Comparison of ENCODE assay signal across 16 cellular contexts in genomic region chr17:73119631-73120030, GRCh38. TPM values are rescaled to one million over a fixed set of nuclear protein-coding genes. Genes with fewer than 3 reads are reported as not detected.
"Had no signal": no experiment of that assay in that cellular context is flagged by ENCODE, and none has a peak within 500 bp of the region (broad histone marks: within the 10 kb centered on the region; RNA-seq: fewer than 3 reads in every experiment).

No MANE protein-coding gene starts in this region.

- H3K4me1 Mint-ChIP-seq: naive thymus-derived CD4-positive, alpha-beta T cell had no signal

- H3K27me3 ChIP-seq: heart left ventricle had no signal

- H3K9me3 Mint-ChIP-seq: effector memory CD8-positive, alpha-beta T cell had no signal

- DNase-seq: effector memory CD8-positive, alpha-beta T cell; esophagus squamous epithelium; foreskin keratinocyte; heart left ventricle; hippocampal formation; mammary epithelial cell; naive thymus-derived CD4-positive, alpha-beta T cell; stimulated activated CD4-positive, alpha-beta T cell treated with anti-CD3 and anti-CD28 coated beads, Interleukin-12 subunit alpha, Interleukin-12 subunit beta, amount 100 ng/mL, for 4 hours; stimulated activated naive CD4-positive, alpha-beta T cell treated with Interleukin-2 at 50 U/mL for 16 hours; trophoblast cell had no signal

- H3K27ac ChIP-seq: esophagus squamous epithelium, foreskin keratinocyte, heart left ventricle, skin epidermis had no signal

- H3K4me3 ChIP-seq: esophagus squamous epithelium, heart left ventricle, skin epidermis had no signal

- ATAC-seq: effector memory CD8-positive, alpha-beta T cell; foreskin keratinocyte; heart left ventricle; left lobe of liver; naive thymus-derived CD4-positive, alpha-beta T cell; sciatic nerve had no signal

- H3K36me3 Mint-ChIP-seq: naive thymus-derived CD4-positive, alpha-beta T cell had no signal

- H3K9me3 ChIP-seq: esophagus squamous epithelium, heart left ventricle had no signal

- H3K4me3 Mint-ChIP-seq: dendritic cell treated with granulocyte-macrophage colony-stimulating factor and Interleukin-4, amounts not matched to agents 40 ng/mL and 50 ng/mL, for 4 days; effector memory CD8-positive, alpha-beta T cell; naive thymus-derived CD4-positive, alpha-beta T cell had no signal

- H3K27me3 Mint-ChIP-seq: dendritic cell treated with granulocyte-macrophage colony-stimulating factor and Interleukin-4, amounts not matched to agents 40 ng/mL and 50 ng/mL, for 4 days; naive thymus-derived CD4-positive, alpha-beta T cell had no signal

- H3K36me3 ChIP-seq: esophagus squamous epithelium, heart left ventricle had no signal

- H3K27ac Mint-ChIP-seq: dendritic cell treated with granulocyte-macrophage colony-stimulating factor and Interleukin-4, amounts not matched to agents 40 ng/mL and 50 ng/mL, for 4 days; effector memory CD8-positive, alpha-beta T cell; naive thymus-derived CD4-positive, alpha-beta T cell had no signal

- H3K4me1 ChIP-seq: esophagus squamous epithelium, foreskin keratinocyte, heart left ventricle had no signal

RNA-seq across cellular contexts. Expression of gene SSTR2, which starts 45.2 kb away (rescaled TPM):
- total RNA-seq: epithelial cell of proximal tubule; foreskin keratinocyte; mammary epithelial cell; naive thymus-derived CD4-positive, alpha-beta T cell; pulmonary artery endothelial cell had no signal
- polyA plus RNA-seq: foreskin keratinocyte; mammary epithelial cell; naive thymus-derived CD4-positive, alpha-beta T cell had no signal
